9 cellular contexts compared by ENCODE assay signal in the genomic region with DNA sequence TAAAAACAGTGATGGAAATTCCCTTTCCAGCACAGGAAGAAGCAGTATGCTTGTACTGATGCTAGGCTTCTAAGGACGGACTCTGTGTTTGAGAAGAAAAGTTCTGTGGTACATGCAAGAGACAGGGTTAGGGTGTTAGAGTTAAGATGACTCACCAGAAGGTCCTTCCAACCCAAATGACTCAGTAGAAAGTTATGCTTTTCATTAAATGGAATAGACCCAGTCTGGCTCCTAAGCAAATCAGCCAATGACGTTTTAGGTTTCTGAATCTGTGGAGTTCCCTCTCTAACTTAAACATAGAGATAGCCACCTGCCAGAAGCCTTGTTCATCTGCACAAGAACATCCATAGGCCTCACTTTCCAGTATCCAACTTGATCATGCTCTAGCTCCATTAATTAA.
A peak's percentile ranks its signal among the peaks of the same experiment; 100 is the strongest.
DNase-seq lines count a peak whose midpoint lies in the region; ATAC-seq lines count a peak whose summit lies in the region.
"Had no signal": no experiment of that assay in that cellular context is flagged by ENCODE, and none has a peak within 500 bp of the region (broad histone marks: within the 10 kb centered on the region; RNA-seq: fewer than 3 reads in every experiment).

No MANE protein-coding gene starts in this region.

- peak; percentile 75 for DNase-seq in AG20443 (ENCODE audit: low spot score)
- DNase-seq in amniotic stem cell (lab: John Stamatoyannopoulos, UW) = peak; percentile 76
- DNase-seq in kidney tubule cell (ENCODE audit: low spot score) = peak; percentile 97
- DNase-seq in NOMO-1 treated with DMSO at 0.1 percent for 48 hours (lab: John Stamatoyannopoulos, UW; ENCODE audit: unreplicated experiment) = no peak
- no peak for DNase-seq in AML-193 (lab: John Stamatoyannopoulos, UW)
- DNase-seq: NCI-H1092 treated with DMSO at 0.1 percent for 48 hours had no signal

- ATAC-seq in HG03520 (IDR thresholded peaks at IDR 0.05; ENCODE audit: unreplicated experiment) = peak; percentile 29
- ATAC-seq in GM21528 (IDR thresholded peaks at IDR 0.05; ENCODE audit: low FRiP score, unreplicated experiment) = no peak
- ATAC-seq in HG03342 (IDR thresholded peaks at IDR 0.05; ENCODE audit: unreplicated experiment) = no peak

Comparison
In these comparisons a context has a peak if more than half of its experiments do, and no peak if none do; other contexts are left out.
1. DNase-seq: peak in AG20443 (single experiment), amniotic stem cell (single experiment) and kidney tubule cell (single experiment); none in NOMO-1 treated with DMSO at 0.1 percent for 48 hours (single experiment) and AML-193 (0 of 2).